In the genomic region with DNA sequence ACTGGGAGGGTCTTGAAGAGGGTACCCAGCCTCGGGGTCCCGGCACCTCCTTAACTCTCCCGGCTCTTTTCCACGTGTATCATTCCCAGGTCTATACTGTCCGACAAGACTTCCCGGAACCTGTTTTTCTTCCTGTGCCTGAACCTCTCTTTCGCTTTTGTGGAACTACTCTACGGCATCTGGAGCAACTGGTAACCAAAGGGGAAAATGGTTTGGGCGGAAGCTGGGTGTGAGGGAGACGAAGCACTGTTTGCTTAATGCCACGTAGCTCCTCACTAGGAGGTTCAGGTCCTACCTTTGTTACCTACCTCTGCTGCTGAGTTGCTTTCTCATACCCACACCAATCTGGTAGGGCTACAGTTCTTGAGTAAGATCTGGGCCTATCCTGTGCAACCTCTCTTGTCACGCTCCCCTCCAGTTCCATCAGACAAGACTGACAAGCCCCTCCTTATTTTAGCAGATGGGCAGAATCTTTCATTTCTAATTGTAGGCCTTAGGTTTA, we compare ENCODE assay signal across 8 cellular contexts. TPM values are rescaled to one million over a fixed set of nuclear protein-coding genes. Genes with fewer than 3 reads are reported as not detected.
DNase-seq lines count a peak whose midpoint lies in the region; ATAC-seq and TF ChIP-seq lines count a peak whose summit lies in the region.

No MANE protein-coding gene starts in this region.

- no peaks in the 10 kb centered on the region for H3K9me3 ChIP-seq in sigmoid colon

- H3K27me3 ChIP-seq in sigmoid colon = no peaks in the 10 kb centered on the region

- H3K36me3 Mint-ChIP-seq in activated naive CD4-positive, alpha-beta T cell treated with anti-CD3 and anti-CD28 coated beads, Interleukin-2, amount 50 U/mL, for 72 hours = peaks cover 29 to 62% of the 10 kb centered on the region in 2 donors

- WGBS in sigmoid colon, 2 donors = 0 to 1% methylated on average over 12 of the region's 12 CpGs

- peak; percentile 31 for ATAC-seq in GM21381 (IDR thresholded peaks at IDR 0.05; ENCODE audit: unreplicated experiment)
- peak; percentile 70 to 80 for ATAC-seq in activated naive CD4-positive, alpha-beta T cell treated with anti-CD3 and anti-CD28 coated beads, Interleukin-2, amount 50 U/mL, for 72 hours
- ATAC-seq in left ventricle myocardium superior = peak; percentile 3

- in situ Hi-C loops in SK-MEL-5 (cut with HindIII; ENCODE audit: low pct_unique_long_range_greater_than_20kb, low sequenced_read_pairs) = no loop called here

- no peaks in the 10 kb centered on the region for H3K9me3 Mint-ChIP-seq in activated naive CD4-positive, alpha-beta T cell treated with anti-CD3 and anti-CD28 coated beads, Interleukin-2, amount 50 U/mL, for 72 hours

- H3K4me3 ChIP-seq in sigmoid colon = peak overlapping the region; percentile 60 to 85 (median 72)

- TF ChIP-seq CTCF in sigmoid colon (IDR thresholded peaks at IDR 0.05) = no peak

- intact Hi-C loops in left ventricle myocardium superior (cut with micrococcal nuclease) (no loop called here), sigmoid colon (cut with DNase I) (loop anchor here (5.0 to 10.0 kb wide), 4 partner anchors 131 to 859 kb away; a partner anchor contains a TSS)

- H3K4me1 ChIP-seq in sigmoid colon = peaks cover 0 to 31% (median 18%) of the 10 kb centered on the region in 4 donors

- TF ChIP-seq POLR2A in sigmoid colon (IDR thresholded peaks at IDR 0.05) = no peak

- peak overlapping the region; percentile 89 to 97 (median 93) for H3K27ac ChIP-seq in sigmoid colon

- H3K36me3 ChIP-seq in sigmoid colon = peaks cover 0 to 33% (median 0%) of the 10 kb centered on the region in 4 donors

- DNase-seq in Daoy (ENCODE audit: low read depth) = peak; percentile 76
- peak in 53 of 76 experiments; percentile 2 to 57 (median 22) for DNase-seq in HUDEP-2 (lab: John Stamatoyannopoulos, UW; ENCODE audit: unreplicated experiment in 76 of 76)
- DNase-seq in SK-MEL-5 (ENCODE audit: low read depth, low spot score) = peak; percentile 53
- peak; percentile 59 to 64 for DNase-seq in activated naive CD4-positive, alpha-beta T cell treated with anti-CD3 and anti-CD28 coated beads, Interleukin-2, amount 50 U/mL, for 72 hours (ENCODE audit: low spot score in 2 of 2)
- DNase-seq in left ventricle myocardium superior = no peak
- DNase-seq in sigmoid colon = peak; percentile 48
- DNase-seq in cerebellar nuclear complex (lab: John Stamatoyannopoulos, UW) = no peak

- peak overlapping the region; percentile 98 to 100 for H3K27ac Mint-ChIP-seq in activated naive CD4-positive, alpha-beta T cell treated with anti-CD3 and anti-CD28 coated beads, Interleukin-2, amount 50 U/mL, for 72 hours

- no peak for TF ChIP-seq EP300 in sigmoid colon (IDR thresholded peaks at IDR 0.05)

RNA-seq across cellular contexts. Expression of a gene that starts 0.6 kb away (rescaled TPM):
- total RNA-seq in Daoy (2014; rRNA removed; shearing (Covaris generic)) = 69.5 and 70.4 TPM in 2 replicates
- total RNA-seq in SK-MEL-5 (2014; rRNA removed; shearing (Covaris generic)) = 33.4 and 36.8 TPM in 2 replicates
- polyA plus RNA-seq in SK-MEL-5 (2015; cell fraction: cytosol; rRNA removed) = 12.6 and 19.8 TPM in 2 replicates
- 17.6 and 18.4 TPM in 2 replicates for polyA plus RNA-seq in SK-MEL-5 (2015; cell fraction: nucleus; rRNA removed)
- 10 to 100 TPM; 39.0 to 42.2 TPM for total RNA-seq in activated naive CD4-positive, alpha-beta T cell treated with anti-CD3 and anti-CD28 coated beads, Interleukin-2, amount 50 U/mL, for 72 hours
- total RNA-seq in left ventricle myocardium superior = 3.5 TPM
- 10 to 100 TPM; 10.9 to 16.7 (median 14.1) TPM for total RNA-seq in sigmoid colon
- 1 to 10 TPM in 2 of 3 donors, under 1 TPM in 1; 0.92 to 6.7 (median 1.8) TPM for polyA plus RNA-seq in sigmoid colon

RNA-seq across cellular contexts. Expression of a gene that starts 1.9 kb away (rescaled TPM):
- 26.3 and 29.3 TPM in 2 replicates for total RNA-seq in Daoy (2014; rRNA removed; shearing (Covaris generic))
- 14.4 and 17.2 TPM in 2 replicates for total RNA-seq in SK-MEL-5 (2014; rRNA removed; shearing (Covaris generic))
- polyA plus RNA-seq in SK-MEL-5 (2015; cell fraction: cytosol; rRNA removed) = 13.6 and 16.3 TPM in 2 replicates
- 60.4 and 72.0 TPM in 2 replicates for polyA plus RNA-seq in SK-MEL-5 (2015; cell fraction: nucleus; rRNA removed)
- 1 to 10 TPM; 5.3 to 9.0 TPM for total RNA-seq in activated naive CD4-positive, alpha-beta T cell treated with anti-CD3 and anti-CD28 coated beads, Interleukin-2, amount 50 U/mL, for 72 hours
- total RNA-seq in left ventricle myocardium superior (9.1 TPM), sigmoid colon (10 to 100 TPM; 13.3 to 20.3 (median 15.1) TPM)
- polyA plus RNA-seq in sigmoid colon = 1 to 10 TPM; 1.4 to 3.8 (median 1.8) TPM

Comparison
In these comparisons a context has a peak if more than half of its experiments do, and no peak if none do; other contexts are left out.
1. DNase-seq: peak in Daoy (single experiment), HUDEP-2 (53 of 76), SK-MEL-5 (single experiment), activated naive CD4-positive, alpha-beta T cell treated with anti-CD3 and anti-CD28 coated beads, Interleukin-2, amount 50 U/mL, for 72 hours (2 of 2) and sigmoid colon (single experiment); none in left ventricle myocardium superior (single experiment) and cerebellar nuclear complex (0 of 2).
2. ATAC-seq: peak in every context shown above with its lines; median percentile 75 in activated naive CD4-positive, alpha-beta T cell treated with anti-CD3 and anti-CD28 coated beads, Interleukin-2, amount 50 U/mL, for 72 hours; 31 in GM21381; 3 in left ventricle myocardium superior.